ENCODE assay signal across 23 cellular contexts in genomic region chr2:190657474-190658252, GRCh38. TPM values are rescaled to one million over a fixed set of nuclear protein-coding genes. Genes with fewer than 3 reads are reported as not detected.
DNase-seq lines count a peak whose midpoint lies in the region; ATAC-seq and TF ChIP-seq lines count a peak whose summit lies in the region.
"Had no signal": no experiment of that assay in that cellular context is flagged by ENCODE, and none has a peak within 500 bp of the region (broad histone marks: within the 10 kb centered on the region; RNA-seq: fewer than 3 reads in every experiment).

No MANE protein-coding gene starts in this region.

- peak overlapping the region; percentile 61 for H3K4me2 ChIP-seq in Loucy (ENCODE audit: low read depth, low read length, poor library complexity, severe bottlenecking)

- H3K4me3 ChIP-seq in Loucy (ENCODE audit: low read length, poor library complexity, severe bottlenecking) (peak overlapping the region; percentile 8), sigmoid colon (no peak overlapping the region), tibial artery (no peak overlapping the region)
- H3K4me3 ChIP-seq: GM23248, stomach had no signal

- peak overlapping the region; percentile 33 for H3K9ac ChIP-seq in Loucy (ENCODE audit: low read depth, low read length, poor library complexity, severe bottlenecking)
- H3K9ac ChIP-seq: GM23248 had no signal

- no peak for TF ChIP-seq POLR2A in sigmoid colon (IDR thresholded peaks at IDR 0.05)

- no peak for TF ChIP-seq EP300 in sigmoid colon (IDR thresholded peaks at IDR 0.05)

- H3K9me3 ChIP-seq in Loucy (ENCODE audit: insufficient read depth, low read depth, low read length) (no peaks in the 10 kb centered on the region), sigmoid colon (no peaks in the 10 kb centered on the region), tibial artery (no peaks in the 10 kb centered on the region)
- H3K9me3 ChIP-seq: BE2C, neutrophil, stomach had no signal

- WGBS in sigmoid colon, 2 donors, result 82 to 84% methylated on average over 4 of the region's 4 CpGs

- H4K20me1 ChIP-seq in Loucy (ENCODE audit: insufficient read depth, low read length, poor library complexity, severe bottlenecking), result peaks cover 47% of the 10 kb centered on the region

- H3K27ac ChIP-seq in sigmoid colon (peak overlapping the region in 3 of 4 donors; percentile 18 to 24 (median 22)), tibial artery (no peak overlapping the region)
- H3K27ac ChIP-seq: brain microvascular endothelial cell, GM23248, neutrophil, stomach had no signal

- H3K36me3 ChIP-seq in Loucy (ENCODE audit: insufficient read depth, low read length) (peaks cover 8% of the 10 kb centered on the region; the same call in 1 of the 2 replicates), sigmoid colon (no peaks in the 10 kb centered on the region), tibial artery (peaks cover 0 to 8% (median 4%) of the 10 kb centered on the region in 3 donors)
- H3K36me3 ChIP-seq: BE2C had no signal

- no peak overlapping the region for H2AFZ ChIP-seq in Loucy (ENCODE audit: low read length)
- H2AFZ ChIP-seq: GM23248 had no signal

- TF ChIP-seq CTCF in Loucy (conservative IDR thresholded peaks at IDR 0.05; ENCODE audit: low read length) (no peak), sigmoid colon (IDR thresholded peaks at IDR 0.05) (no peak), tibial artery (IDR thresholded peaks at IDR 0.05) (no peak)

- no peaks in the 10 kb centered on the region for H3K27me3 Mint-ChIP-seq in activated T-cell treated with anti-CD3 and anti-CD28 coated beads, Interleukin-2, amount 50 U/mL, for 24 hours
- H3K27me3 Mint-ChIP-seq: type B pancreatic cell had no signal

- H3K4me3 Mint-ChIP-seq in activated T-cell treated with anti-CD3 and anti-CD28 coated beads, Interleukin-2, amount 50 U/mL, for 24 hours, result no peak overlapping the region
- H3K4me3 Mint-ChIP-seq: type B pancreatic cell had no signal

- H3K27me3 ChIP-seq in Loucy (ENCODE audit: insufficient read depth, low read length, poor library complexity, severe bottlenecking), result no peaks in the 10 kb centered on the region
- H3K27me3 ChIP-seq in sigmoid colon, result no peaks in the 10 kb centered on the region
- H3K27me3 ChIP-seq in tibial artery, result no peaks in the 10 kb centered on the region
- H3K27me3 ChIP-seq: BE2C, brain microvascular endothelial cell, neutrophil, stomach had no signal

- peak; percentile 32 for ATAC-seq in left ventricle myocardium superior
- ATAC-seq in HG03097 (IDR thresholded peaks at IDR 0.05; ENCODE audit: low FRiP score, unreplicated experiment), result no peak

- H3K27ac Mint-ChIP-seq in activated T-cell treated with anti-CD3 and anti-CD28 coated beads, Interleukin-2, amount 50 U/mL, for 24 hours, result peak overlapping the region; percentile 22
- H3K27ac Mint-ChIP-seq: type B pancreatic cell had no signal

- no peaks in the 10 kb centered on the region for H3K9me3 Mint-ChIP-seq in activated T-cell treated with anti-CD3 and anti-CD28 coated beads, Interleukin-2, amount 50 U/mL, for 24 hours
- H3K9me3 Mint-ChIP-seq: type B pancreatic cell had no signal

- peaks cover 59% of the 10 kb centered on the region for H3K36me3 Mint-ChIP-seq in activated T-cell treated with anti-CD3 and anti-CD28 coated beads, Interleukin-2, amount 50 U/mL, for 24 hours (ENCODE audit: low read depth)

- intact Hi-C loops in left ventricle myocardium superior (cut with micrococcal nuclease) (loop anchor here (10.0 kb wide), 1 partner anchor 123 kb away; the partner anchor contains the start of gene NEMP2), sigmoid colon (cut with DNase I) (loop anchor here (10.0 kb wide), 1 partner anchor 873 kb away; the partner anchor contains the start of genes ORMDL1 and PMS1), tibial artery (cut with DNase I; ENCODE audit: low total_unique reads) (no loop called here)

- no peaks in the 10 kb centered on the region for H3F3A ChIP-seq in Loucy (ENCODE audit: low read depth)

- H3K4me1 ChIP-seq in Loucy (ENCODE audit: insufficient read depth, low read length, poor library complexity, severe bottlenecking) (peaks cover 89% of the 10 kb centered on the region), sigmoid colon (peaks cover 0 to 78% (median 66%) of the 10 kb centered on the region in 4 donors), tibial artery (peaks cover 0 to 91% (median 39%) of the 10 kb centered on the region in 4 donors)

- no peak for DNase-seq in activated T-cell treated with anti-CD3 and anti-CD28 coated beads, Interleukin-2, amount 50 U/mL, for 24 hours
- no peak for DNase-seq in activated T-cell treated with anti-CD3 and anti-CD28 coated beads, Interleukin-2, amount 50 U/mL, for 48 hours
- DNase-seq in left ventricle myocardium superior, result no peak
- DNase-seq in sigmoid colon, result no peak
- DNase-seq in tibial artery, result no peak
- DNase-seq in GM19238 (ENCODE audit: insufficient read length, low spot score), result no peak
- DNase-seq: activated effector memory CD4-positive, alpha-beta T cell treated with Interleukin-2 at 50 U/mL for 16 hours; BE2C; brain microvascular endothelial cell; cortex of kidney; GM23248; NCI-H1092; NCI-H187 treated with DMSO at 0.1 percent for 48 hours; NCI-H226; NCI-H82; OCI-M1; SHP77 treated with DMSO at 0.1 percent for 48 hours; stomach; T-helper 1 cell had no signal

- peaks cover 64% of the 10 kb centered on the region for H3K4me1 Mint-ChIP-seq in activated T-cell treated with anti-CD3 and anti-CD28 coated beads, Interleukin-2, amount 50 U/mL, for 24 hours (ENCODE audit: low read depth)

- H3K79me2 ChIP-seq in Loucy (ENCODE audit: insufficient read depth, low read length), result peaks cover 99% of the 10 kb centered on the region

- no peaks in the 10 kb centered on the region for H3K9me2 ChIP-seq in Loucy (replicated peaks; ENCODE audit: low read depth, low read length)

RNA-seq across cellular contexts. Expression of gene NAB1, which starts 8.8 kb away (rescaled TPM):
- total RNA-seq in left ventricle myocardium superior, result 19.7 TPM
- total RNA-seq in sigmoid colon, result 100 to 1,000 TPM in 1 of 4 donors, 10 to 100 TPM in 3; 53.7 to 102 (median 66.7) TPM
- polyA plus RNA-seq in sigmoid colon, result 10 to 100 TPM in 2 of 3 donors, 1 to 10 TPM in 1; 8.4 to 13.9 (median 13.6) TPM

Comparison
In these comparisons a context has a peak if more than half of its experiments do, and no peak if none do; other contexts are left out.
1. H3K27ac ChIP-seq: peak in sigmoid colon (3 of 4); none in tibial artery (0 of 2).